In genomic region chr17:80657561-80657960, GRCh38 we compare ENCODE assay signal across 21 cellular contexts.
"Had no signal": no experiment of that assay in that cellular context is flagged by ENCODE, and none has a peak within 500 bp of the region (broad histone marks: within the 10 kb centered on the region; RNA-seq: fewer than 3 reads in every experiment).

No MANE protein-coding gene starts in this region.

- ATAC-seq: gastroesophageal sphincter, left cardiac atrium, lower lobe of right lung, upper lobe of right lung had no signal

- H3K4me3 ChIP-seq: esophagus squamous epithelium, gastroesophageal sphincter, left ventricle myocardium inferior, lower lobe of right lung, sigmoid colon, skin epidermis, testis, tibial nerve, upper lobe of right lung, vagina had no signal

- H3K27me3 Mint-ChIP-seq: memory B cell; stimulated activated naive CD8-positive, alpha-beta T cell treated with anti-CD3 and anti-CD28 coated beads, Interleukin-15, Interleukin-2, amounts not matched to agents 100 ng/mL and 50 ng/mL, for 24 hours had no signal

- H3K9me3 Mint-ChIP-seq: natural killer cell had no signal

- H3K9me3 ChIP-seq: testis, upper lobe of right lung, vagina had no signal

- H3K27ac ChIP-seq: esophagus squamous epithelium, gastroesophageal sphincter, left ventricle myocardium inferior, lower lobe of right lung, sigmoid colon, skin epidermis, testis, upper lobe of right lung, vagina had no signal

- H3K4me1 ChIP-seq: esophagus squamous epithelium, gastroesophageal sphincter, left ventricle myocardium inferior, lower lobe of right lung, sigmoid colon, testis, tibial nerve, upper lobe of right lung, vagina had no signal

- H3K36me3 Mint-ChIP-seq: natural killer cell had no signal

- H3K36me3 ChIP-seq: esophagus squamous epithelium, gastroesophageal sphincter, left ventricle myocardium inferior, lower lobe of right lung, sigmoid colon, tibial nerve, upper lobe of right lung, vagina had no signal

- H3K27ac Mint-ChIP-seq: memory B cell, mesothelial cell of epicardium, natural killer cell had no signal

- H3K4me3 Mint-ChIP-seq: immature natural killer cell; memory B cell; mesothelial cell of epicardium; natural killer cell; neural crest cell; stimulated activated naive CD8-positive, alpha-beta T cell treated with anti-CD3 and anti-CD28 coated beads, Interleukin-15, Interleukin-2, amounts not matched to agents 100 ng/mL and 50 ng/mL, for 24 hours had no signal

- DNase-seq: effector memory CD4-positive, alpha-beta T cell; esophagus squamous epithelium; foreskin fibroblast; immature natural killer cell; left cardiac atrium; left ventricle myocardium inferior; lower lobe of right lung; natural killer cell; posterior cingulate gyrus; sigmoid colon; stimulated activated CD4-positive, alpha-beta T cell treated with anti-CD3 and anti-CD28 coated beads, Interleukin-2, amount 100 ng/mL, for 24 hours; testis; upper lobe of right lung had no signal

- H3K4me1 Mint-ChIP-seq: mesothelial cell of epicardium had no signal
